In genomic region chr3:49313902-49314676, GRCh38 we compare ENCODE assay signal across 16 cellular contexts. TPM values are rescaled to one million over a fixed set of nuclear protein-coding genes. Genes with fewer than 3 reads are reported as not detected.
A peak's percentile ranks its signal among the peaks of the same experiment; 100 is the strongest.
DNase-seq lines count a peak whose midpoint lies in the region; ATAC-seq, FAIRE-seq and TF ChIP-seq lines count a peak whose summit lies in the region.
"Had no signal": no experiment of that assay in that cellular context is flagged by ENCODE, and none has a peak within 500 bp of the region (broad histone marks: within the 10 kb centered on the region; RNA-seq: fewer than 3 reads in every experiment).

No MANE protein-coding gene starts in this region.

- peaks cover 99 to 100% (median 100%) of the 10 kb centered on the region in 11 experiments for H3K36me3 ChIP-seq in BLaER1 treated with 17β-estradiol and CSF1 and Interleukin-3, amounts not matched to agents 10 nM and 100 nM

- H3K27ac ChIP-seq in BLaER1 treated with 17β-estradiol and CSF1 and Interleukin-3, amounts not matched to agents 10 nM and 100 nM: peak overlapping the region in 1 of 11 experiments; percentile 15; a peak in 1 of 22 replicates

- FAIRE-seq in GM12891 (lab: Jason Lieb, UNC): peak; percentile 80

- no peak overlapping the region for H3K9ac ChIP-seq in BLaER1 treated with 17β-estradiol and CSF1 and Interleukin-3, amounts not matched to agents 10 nM and 100 nM

- peaks cover 0 to 99% (median 49%) of the 10 kb centered on the region in 11 experiments; a peak in 16 of 22 replicates for H4K20me1 ChIP-seq in BLaER1 treated with 17β-estradiol and CSF1 and Interleukin-3, amounts not matched to agents 10 nM and 100 nM

- DNase-seq in GM12891 (ENCODE audit: insufficient read length, low spot score) (no peak), astrocyte of the spinal cord (ENCODE audit: low read depth, low spot score) (peak; percentile 62), inferior parietal cortex (ENCODE audit: extremely low spot score) (peak; percentile 15), GOT3 (lab: John Stamatoyannopoulos, UW) (no peak), NCI-H1105 treated with DMSO at 0.1 percent for 48 hours (lab: John Stamatoyannopoulos, UW) (no peak)
- DNase-seq: activated CD8-positive, alpha-beta memory T cell treated with anti-CD3 and anti-CD28 coated beads, Interleukin-2, amount 50 U/mL, for 4 hours; amygdala; effector CD4-positive, alpha-beta T cell; GDM1; MV-4-11; naive B cell; right cardiac atrium had no signal

- no peak for TF ChIP-seq CTCF in astrocyte of the spinal cord (IDR thresholded peaks at IDR 0.05; ENCODE audit: low read depth, low read length)

- peaks cover 0 to 19% (median 11%) of the 10 kb centered on the region in 10 experiments; a peak in 16 of 20 replicates for H3K4me1 ChIP-seq in BLaER1 treated with 17β-estradiol and CSF1 and Interleukin-3, amounts not matched to agents 10 nM and 100 nM

- in situ Hi-C loops in astrocyte of the spinal cord (cut with HindIII; ENCODE audit: low sequenced_read_pairs): no loop called here

- no peak overlapping the region for H3K4me3 ChIP-seq in BLaER1 treated with 17β-estradiol and CSF1 and Interleukin-3, amounts not matched to agents 10 nM and 100 nM
- no peak overlapping the region for H3K4me3 ChIP-seq in astrocyte of the spinal cord (ENCODE audit: low read depth, low read length)

- no peak for ATAC-seq in GM21360 (IDR thresholded peaks at IDR 0.05; ENCODE audit: unreplicated experiment)
- ATAC-seq in HG02938 (IDR thresholded peaks at IDR 0.05; ENCODE audit: unreplicated experiment): no peak
- ATAC-seq: HCT116, right cardiac atrium had no signal

- no peaks in the 10 kb centered on the region for H3K27me3 ChIP-seq in BLaER1 treated with 17β-estradiol and CSF1 and Interleukin-3, amounts not matched to agents 10 nM and 100 nM

- no peak for TF ChIP-seq POLR2A in GM12891 (IDR thresholded peaks at IDR 0.05; ENCODE audit: low read depth, low read length)

- H3K9me3 ChIP-seq in BLaER1 treated with 17β-estradiol and CSF1 and Interleukin-3, amounts not matched to agents 10 nM and 100 nM (replicated peaks in 1 of 11): no peaks in the 10 kb centered on the region

- H3K4me2 ChIP-seq in BLaER1 treated with 17β-estradiol and CSF1 and Interleukin-3, amounts not matched to agents 10 nM and 100 nM: peak overlapping the region in 8 of 11 experiments; percentile 4 to 46 (median 18); a peak in 9 of 22 replicates

TF ChIP-seq in GM12891, 5 proteins besides CTCF, POLR2A, EP300 and RAD21:
- TF ChIP-seq PAX5 (IDR thresholded peaks at IDR 0.05; ENCODE audit: insufficient read depth, low read length, severe bottlenecking) (no peak), POLR2AphosphoS5 (IDR thresholded peaks at IDR 0.05; ENCODE audit: low read depth, low read length) (no peak), TAF1 (IDR thresholded peaks at IDR 0.05; ENCODE audit: low read depth, low read length) (no peak), POU2F2 (IDR thresholded peaks at IDR 0.05; ENCODE audit: low read depth, low read length) (no peak), SPI1 (IDR thresholded peaks at IDR 0.05; ENCODE audit: low read depth, low read length) (no peak)

RNA-seq across cellular contexts. Expression of gene USP4, which starts 25.8 kb away (rescaled TPM):
- 59.7 TPM for polyA plus RNA-seq in GM12891 (2012; ENCODE audit: low read depth, missing spikeins)

RNA-seq across cellular contexts. Expression of gene C3orf62, which starts 37.1 kb away (rescaled TPM):
- polyA plus RNA-seq in GM12891 (2012; ENCODE audit: low read depth, missing spikeins): 4.0 TPM

RNA-seq across cellular contexts. Expression of gene GPX1, which starts 44.1 kb away (rescaled TPM):
- 515 TPM for polyA plus RNA-seq in GM12891 (2012; ENCODE audit: low read depth, missing spikeins)

Comparison
In these comparisons a context has a peak if more than half of its experiments do, and no peak if none do; other contexts are left out.
1. DNase-seq: peak in astrocyte of the spinal cord (single experiment) and inferior parietal cortex (single experiment); none in GM12891 (single experiment), GOT3 (single experiment) and NCI-H1105 treated with DMSO at 0.1 percent for 48 hours (single experiment).